In the genomic region with DNA sequence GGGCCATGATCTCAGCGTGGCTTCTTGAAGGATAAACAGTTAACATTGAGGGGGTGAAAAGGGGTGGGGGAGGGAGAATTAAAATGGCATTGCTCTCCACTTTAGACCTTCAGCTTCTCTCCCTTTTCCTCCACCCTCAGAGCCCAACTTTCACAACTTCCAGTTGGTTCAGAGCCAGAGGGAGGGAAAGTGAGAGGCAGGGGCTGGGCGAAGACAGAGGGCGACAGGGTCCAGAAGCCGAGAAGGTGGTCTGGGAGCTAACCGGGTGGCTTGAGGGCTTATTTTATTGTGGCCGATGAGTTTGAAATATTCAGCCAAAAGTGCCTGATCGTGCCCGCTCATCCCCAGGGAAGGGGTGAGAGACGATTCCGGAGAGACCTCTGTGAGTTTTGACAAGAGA, we compare ENCODE assay signal across 10 cellular contexts. TPM values are rescaled to one million over a fixed set of nuclear protein-coding genes. Genes with fewer than 3 reads are reported as not detected.
DNase-seq lines count a peak whose midpoint lies in the region; ATAC-seq and TF ChIP-seq lines count a peak whose summit lies in the region.
"Had no signal": no experiment of that assay in that cellular context is flagged by ENCODE, and none has a peak within 500 bp of the region (broad histone marks: within the 10 kb centered on the region; RNA-seq: fewer than 3 reads in every experiment).

No MANE protein-coding gene starts in this region.

- H3K9me3 Mint-ChIP-seq in glutamatergic neuron (ENCODE audit: unreplicated experiment): peaks cover 15% of the 10 kb centered on the region

- H3K27me3 Mint-ChIP-seq in T-helper 17 cell (peaks cover 81% of the 10 kb centered on the region), glutamatergic neuron (ENCODE audit: unreplicated experiment) (peaks cover 17% of the 10 kb centered on the region)

- no peak for ATAC-seq in T-helper 17 cell
- ATAC-seq in HG02981 (IDR thresholded peaks at IDR 0.05; ENCODE audit: unreplicated experiment): no peak
- no peak for ATAC-seq in GM21526 (IDR thresholded peaks at IDR 0.05; ENCODE audit: low FRiP score, unreplicated experiment)
- no peak for ATAC-seq in GM18502 (IDR thresholded peaks at IDR 0.05; ENCODE audit: poor library complexity, unreplicated experiment)

- TF ChIP-seq CTCF in glutamatergic neuron (IDR thresholded peaks at IDR 0.05; ENCODE audit: partially characterized antibody, unreplicated experiment) (no peak), prostate gland (IDR thresholded peaks at IDR 0.05) (no peak), GM13976 (IDR thresholded peaks at IDR 0.05; ENCODE audit: borderline replicate concordance, control extremely low read depth, extremely low read depth, insufficient read depth, missing control alignments) (no peak)

- in situ Hi-C loops in GM13976 (cut with MboI; ENCODE audit: low sequenced_read_pairs, unreplicated experiment): no loop called here

- intact Hi-C loops in prostate gland (cut with DNase I): loop anchor here (5.0 to 10.0 kb wide), 2 partner anchors 395 to 658 kb away; no protein-coding TSS in a partner anchor

- no peaks in the 10 kb centered on the region for H3K27me3 ChIP-seq in prostate gland (replicated peaks; ENCODE audit: insufficient read depth)

- peak overlapping the region; percentile 50 to 56 for H3K4me3 ChIP-seq in prostate gland

- WGBS in prostate gland: 9% methylated on average over 10 of the region's 10 CpGs

- peak; percentile 6 for DNase-seq in EH (ENCODE audit: low read depth)
- no peak for DNase-seq in T-helper 17 cell
- DNase-seq in glutamatergic neuron: no peak
- no peak for DNase-seq in prostate gland (ENCODE audit: low spot score)
- DNase-seq in GM13976 (ENCODE audit: low spot score): no peak

- no peaks in the 10 kb centered on the region for H3K4me1 ChIP-seq in prostate gland (replicated peaks)

- peaks cover 28% of the 10 kb centered on the region for H3K4me1 Mint-ChIP-seq in T-helper 17 cell
- H3K4me1 Mint-ChIP-seq in glutamatergic neuron (ENCODE audit: low read depth, unreplicated experiment): peaks cover 12% of the 10 kb centered on the region

- H3K4me3 Mint-ChIP-seq in T-helper 17 cell (peak overlapping the region; percentile 90), glutamatergic neuron (ENCODE audit: unreplicated experiment) (peak overlapping the region; percentile 97)

- H3K27ac Mint-ChIP-seq in T-helper 17 cell (no peak overlapping the region), glutamatergic neuron (ENCODE audit: unreplicated experiment) (no peak overlapping the region)

- H3K9me3 ChIP-seq in T-helper 17 cell (ENCODE audit: control insufficient read depth, low read length, poor library complexity, severe bottlenecking) (no peaks in the 10 kb centered on the region), prostate gland (no peaks in the 10 kb centered on the region)

- H3K36me3 ChIP-seq in prostate gland: no peaks in the 10 kb centered on the region

- TF ChIP-seq POLR2A in prostate gland (IDR thresholded peaks at IDR 0.05): no peak

- H3K27ac ChIP-seq in prostate gland: peak overlapping the region; percentile 69 to 87

- H3K36me3 Mint-ChIP-seq in T-helper 17 cell (ENCODE audit: low read depth): peaks cover 4% of the 10 kb centered on the region
- peaks cover 7% of the 10 kb centered on the region for H3K36me3 Mint-ChIP-seq in glutamatergic neuron (ENCODE audit: unreplicated experiment)

RNA-seq across cellular contexts. Expression of a gene that starts 4.1 kb away (rescaled TPM):
- not detected for total RNA-seq in T-helper 17 cell
- total RNA-seq in glutamatergic neuron (ENCODE audit: unreplicated experiment): 3.7 TPM
- 10 to 100 TPM in 1 of 2 donors, 1 to 10 TPM in 1; 8.8 to 11.2 TPM for total RNA-seq in prostate gland
- total RNA-seq: activated CD8-positive, alpha-beta memory T cell treated with anti-CD3 and anti-CD28 coated beads for 36 hours; NCI-H460 had no signal
